12 cellular contexts compared by ENCODE assay signal in the genomic region with DNA sequence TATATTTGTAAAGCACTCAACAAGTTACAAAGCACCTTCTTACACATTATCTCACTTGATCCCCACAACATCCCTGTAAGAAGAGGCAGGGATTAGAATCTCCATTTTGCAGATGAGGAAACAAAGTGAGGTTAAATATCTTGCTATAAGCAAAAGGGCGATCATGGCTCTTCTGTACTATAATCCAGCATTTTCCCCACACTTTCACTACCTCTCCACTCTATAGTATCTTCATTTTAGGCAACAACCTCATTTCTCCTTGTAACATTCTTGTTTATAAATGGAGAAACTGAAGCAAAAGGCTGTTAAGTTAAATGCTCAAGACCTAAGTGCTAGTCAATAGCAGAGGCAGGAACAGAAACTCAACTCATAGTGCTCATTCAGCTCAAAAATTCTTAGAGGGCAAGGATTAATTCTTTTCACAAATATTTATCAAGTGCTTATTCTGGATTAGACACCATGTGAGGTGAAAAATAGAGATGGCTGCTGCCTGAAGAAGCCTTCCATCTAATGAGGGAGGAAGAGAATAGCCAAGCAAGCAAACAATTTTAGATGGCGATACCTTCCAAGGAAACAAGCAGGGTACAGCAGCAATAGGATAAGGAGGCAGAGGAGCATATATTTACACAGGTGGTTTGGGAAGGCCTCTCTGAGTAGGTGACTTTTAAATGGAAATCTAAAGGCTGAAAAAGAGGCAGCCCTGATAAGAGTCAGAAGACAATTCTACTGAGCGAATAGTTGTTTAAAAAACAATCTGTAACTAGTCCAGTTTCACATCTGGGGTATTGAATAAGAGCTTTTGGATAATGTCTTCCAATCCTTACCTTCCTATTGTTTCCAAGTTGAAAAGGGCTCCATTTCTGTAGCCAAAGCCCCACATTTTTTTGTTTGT. TPM values are rescaled to one million over a fixed set of nuclear protein-coding genes. Genes with fewer than 3 reads are reported as not detected.
DNase-seq lines count a peak whose midpoint lies in the region; ATAC-seq and TF ChIP-seq lines count a peak whose summit lies in the region.
"Had no signal": no experiment of that assay in that cellular context is flagged by ENCODE, and none has a peak within 500 bp of the region (broad histone marks: within the 10 kb centered on the region; RNA-seq: fewer than 3 reads in every experiment).

No MANE protein-coding gene starts in this region.

- no peak for TF ChIP-seq RAD21 in liver (IDR thresholded peaks at IDR 0.05)

- H3K27me3 Mint-ChIP-seq in activated CD4-positive, alpha-beta T cell treated with anti-CD3 and anti-CD28 coated beads, Interleukin-2, amount 10 ng/mL, durations not matched to agents 7 days and 5 days: peaks cover 56% of the 10 kb centered on the region

- 62% methylated on average over 3 of the region's 3 CpGs for WGBS in mammary epithelial cell (ENCODE audit: low coverage, missing lambda C conversion rate)
- WGBS in liver: 36% methylated on average over 3 of the region's 3 CpGs

- H3K27ac ChIP-seq in HUES6 (ENCODE audit: low read depth, low read length) (no peak overlapping the region), mammary epithelial cell (ENCODE audit: insufficient read depth, low read depth, low read length) (peak overlapping the region; percentile 93), liver (ENCODE audit: low read depth in 1 of 2, low read length in 2 of 2) (peak overlapping the region; percentile 84 to 91)

- POLR2A ChIA-PET in activated CD4-positive, alpha-beta T cell treated with anti-CD3 and anti-CD28 coated beads, Interleukin-2, amount 10 ng/mL, durations not matched to agents 7 days and 5 days (lab: Charles Lee): no interaction called here

- H3K4me3 ChIP-seq in HUES6 (ENCODE audit: low read depth, low read length) (0 out of 2 replicates have a peak overlapping the region, but pooled peaks have one; percentile 5), mammary epithelial cell (replicated peaks in 1 of 3; ENCODE audit: insufficient read depth in 1 of 3, low read depth in 2 of 3, low read length in 3 of 3) (peak overlapping the region; percentile 69 to 96 (median 90)), liver (ENCODE audit: low read depth in 1 of 3, low read length in 3 of 3) (peak overlapping the region; percentile 86 to 96 (median 93)), skeletal muscle satellite cell (ENCODE audit: low read length) (peak overlapping the region; percentile 75)
- H3K4me3 ChIP-seq: GM12878 had no signal

- peaks cover 65% of the 10 kb centered on the region for H3K4me1 ChIP-seq in HUES6 (ENCODE audit: control insufficient read depth, insufficient read depth, low read length)
- peaks cover 67% of the 10 kb centered on the region for H3K4me1 ChIP-seq in mammary epithelial cell (ENCODE audit: insufficient read depth, low read length)
- peaks cover 2 to 27% (median 10%) of the 10 kb centered on the region in 4 donors for H3K4me1 ChIP-seq in liver (ENCODE audit: control insufficient read depth in 4 of 4, insufficient read depth in 4 of 4, low read length in 3 of 4)
- peaks cover 72% of the 10 kb centered on the region for H3K4me1 ChIP-seq in skeletal muscle satellite cell (ENCODE audit: control insufficient read depth, insufficient read depth, low read length)

- in situ Hi-C loops in mammary epithelial cell (cut with MboI; ENCODE audit: low sequenced_read_pairs in 2 of 2): loop anchor here in 1 of 2 donors (25.0 kb wide), 1 partner anchor 690 kb away; no protein-coding TSS in a partner anchor

- no TSS peak for BruUV-seq in mammary epithelial cell (replicated peaks; lab: Mats Ljungman, UMichigan)

- intact Hi-C loops in mammary epithelial cell (cut with micrococcal nuclease): no loop called here

- ATAC-seq in GM18867 (IDR thresholded peaks at IDR 0.05; ENCODE audit: unreplicated experiment): no peak
- ATAC-seq: GM12878 had no signal

- H3K9ac ChIP-seq in HUES6 (ENCODE audit: low read length): no peak overlapping the region
- peak overlapping the region; percentile 65 for H3K9ac ChIP-seq in mammary epithelial cell (ENCODE audit: insufficient read depth, low read length)
- peak overlapping the region; percentile 93 to 99 for H3K9ac ChIP-seq in liver (ENCODE audit: low read depth in 1 of 2, low read length in 2 of 2)
- peak overlapping the region; percentile 92 for H3K9ac ChIP-seq in skeletal muscle satellite cell (ENCODE audit: low read depth, low read length)

- CTCF ChIA-PET in mammary epithelial cell (lab: Charles Lee; ENCODE audit: low non-redundant PET): no interaction called here
- CTCF ChIA-PET in activated CD4-positive, alpha-beta T cell treated with anti-CD3 and anti-CD28 coated beads, Interleukin-2, amount 10 ng/mL, durations not matched to agents 7 days and 5 days (lab: Charles Lee): no interaction called here

- H3K4me2 ChIP-seq in mammary epithelial cell (ENCODE audit: insufficient read depth, low read depth, low read length) (peak overlapping the region; percentile 88), skeletal muscle satellite cell (ENCODE audit: low read length) (peak overlapping the region; percentile 80)

- peaks cover 14% of the 10 kb centered on the region for H3K27me3 ChIP-seq in HUES6 (ENCODE audit: control insufficient read depth, insufficient read depth, low read length)
- no peaks in the 10 kb centered on the region for H3K27me3 ChIP-seq in mammary epithelial cell (ENCODE audit: insufficient read depth, low read length)
- H3K27me3 ChIP-seq in liver (ENCODE audit: control insufficient read depth in 4 of 4, insufficient read depth in 4 of 4, low read length in 3 of 4): no peaks in the 10 kb centered on the region
- H3K27me3 ChIP-seq in skeletal muscle satellite cell (ENCODE audit: control insufficient read depth, insufficient read depth, low read length): no peaks in the 10 kb centered on the region

- dilution Hi-C loops in mammary epithelial cell (cut with HindIII; ENCODE audit: low sequenced_read_pairs): loop anchor here (25.0 kb wide), 1 partner anchor 110 kb away; no protein-coding TSS in a partner anchor

- H3K4me1 Mint-ChIP-seq in activated CD4-positive, alpha-beta T cell treated with anti-CD3 and anti-CD28 coated beads, Interleukin-2, amount 10 ng/mL, durations not matched to agents 7 days and 5 days: peaks cover 11% of the 10 kb centered on the region

- H3K79me2 ChIP-seq in mammary epithelial cell (ENCODE audit: insufficient read depth, low read length): peaks cover 92% of the 10 kb centered on the region

- no peak overlapping the region for H2AFZ ChIP-seq in mammary epithelial cell (ENCODE audit: low read depth, low read length)

- no peak overlapping the region for H3K4me3 Mint-ChIP-seq in activated CD4-positive, alpha-beta T cell treated with anti-CD3 and anti-CD28 coated beads, Interleukin-2, amount 10 ng/mL, durations not matched to agents 7 days and 5 days

- H3K9me3 Mint-ChIP-seq in activated CD4-positive, alpha-beta T cell treated with anti-CD3 and anti-CD28 coated beads, Interleukin-2, amount 10 ng/mL, durations not matched to agents 7 days and 5 days: no peaks in the 10 kb centered on the region
- H3K9me3 Mint-ChIP-seq: naive B cell had no signal

- no peaks in the 10 kb centered on the region for H3K36me3 ChIP-seq in HUES6 (ENCODE audit: control insufficient read depth, insufficient read depth, low read length)
- H3K36me3 ChIP-seq in mammary epithelial cell (ENCODE audit: insufficient read depth, low read length): peaks cover 10% of the 10 kb centered on the region
- H3K36me3 ChIP-seq in liver (ENCODE audit: control insufficient read depth in 4 of 4, insufficient read depth in 3 of 4, low read depth in 1 of 4, low read length in 3 of 4): peaks cover 0 to 28% (median 11%) of the 10 kb centered on the region in 4 donors
- H3K36me3 ChIP-seq in skeletal muscle satellite cell (ENCODE audit: insufficient read depth, low read length): peaks cover 46% of the 10 kb centered on the region

- H3K9me3 ChIP-seq in HUES6 (ENCODE audit: control insufficient read depth, insufficient read depth, low read depth, low read length): no peaks in the 10 kb centered on the region
- H3K9me3 ChIP-seq in mammary epithelial cell (replicated peaks; ENCODE audit: insufficient read depth, low read length): no peaks in the 10 kb centered on the region
- H3K9me3 ChIP-seq in liver (ENCODE audit: control insufficient read depth in 4 of 4, low read length in 3 of 4): no peaks in the 10 kb centered on the region
- H3K9me3 ChIP-seq in skeletal muscle satellite cell (replicated peaks; ENCODE audit: low read length): no peaks in the 10 kb centered on the region

- H3K27ac Mint-ChIP-seq in activated CD4-positive, alpha-beta T cell treated with anti-CD3 and anti-CD28 coated beads, Interleukin-2, amount 10 ng/mL, durations not matched to agents 7 days and 5 days: no peak overlapping the region

- DNase-seq in mammary epithelial cell (no peak), D341Med (ENCODE audit: low spot score) (no peak), NOMO-1 treated with DMSO at 0.1 percent for 48 hours (lab: John Stamatoyannopoulos, UW; ENCODE audit: unreplicated experiment) (no peak)
- no peak for DNase-seq in activated CD4-positive, alpha-beta T cell treated with anti-CD3 and anti-CD28 coated beads, Interleukin-2, amount 10 ng/mL, durations not matched to agents 7 days and 5 days
- DNase-seq: KG1, naive B cell, NCI-H226 had no signal

- no peak for TF ChIP-seq CTCF in mammary epithelial cell (conservative IDR thresholded peaks at IDR 0.05 in 1 of 2, IDR thresholded peaks at IDR 0.05 in 1 of 2; ENCODE audit: extremely low read depth in 1 of 2, insufficient read depth in 1 of 2, low read depth in 1 of 2, low read length in 2 of 2)
- no peak for TF ChIP-seq CTCF in liver (IDR thresholded peaks at IDR 0.05; ENCODE audit: low read depth, low read length, missing input control)

- H4K20me1 ChIP-seq in mammary epithelial cell (ENCODE audit: insufficient read depth, low read length): peaks cover 14% of the 10 kb centered on the region

- H3K36me3 Mint-ChIP-seq in activated CD4-positive, alpha-beta T cell treated with anti-CD3 and anti-CD28 coated beads, Interleukin-2, amount 10 ng/mL, durations not matched to agents 7 days and 5 days (ENCODE audit: low read depth): no peaks in the 10 kb centered on the region

TF ChIP-seq in liver, 16 proteins besides CTCF, POLR2A, EP300 and RAD21:
- no peak for TF ChIP-seq EGR1 (IDR thresholded peaks at IDR 0.05; ENCODE audit: low read depth in 2 of 2)
- no peak for TF ChIP-seq TAF1 (conservative IDR thresholded peaks at IDR 0.05)
- TF ChIP-seq SP1 (IDR thresholded peaks at IDR 0.05): peak; percentile 17
- no peak for TF ChIP-seq HNF4A (conservative IDR thresholded peaks at IDR 0.05)
- no peak for TF ChIP-seq HNF4G (IDR thresholded peaks at IDR 0.05)
- no peak for TF ChIP-seq JUND (IDR thresholded peaks at IDR 0.05)
- TF ChIP-seq GABPA (IDR thresholded peaks at IDR 0.05 in 1 of 2, conservative IDR thresholded peaks at IDR 0.05 in 1 of 2): no peak

RNA-seq across cellular contexts. Expression of gene ERRFI1, which starts 3.5 kb away (rescaled TPM):
- total RNA-seq in mammary epithelial cell: 100 to 1,000 TPM in 1 of 2 donors, 10 to 100 TPM in 1; 38.8 to 150 TPM
- polyA plus RNA-seq in mammary epithelial cell: 115 TPM
- polyA minus RNA-seq in mammary epithelial cell: 99.8 TPM
- total RNA-seq in liver: 100 to 1,000 TPM in 1 of 2 donors, 10 to 100 TPM in 1; 60.7 to 424 TPM
- polyA plus RNA-seq in liver: 100 to 1,000 TPM in 1 of 2 donors, 10 to 100 TPM in 1; 68.6 to 142 TPM
- total RNA-seq in skeletal muscle satellite cell (2012; rRNA removed): 38.3 and 86.7 TPM in 2 replicates
- under 1 TPM; 0.22 to 0.35 TPM for total RNA-seq in activated CD4-positive, alpha-beta T cell treated with anti-CD3 and anti-CD28 coated beads, Interleukin-2, amount 10 ng/mL, durations not matched to agents 7 days and 5 days

Comparison
In these comparisons a context has a peak if more than half of its experiments do, and no peak if none do; other contexts are left out.
1. H3K4me3 ChIP-seq: peak in every context shown above with its lines; median percentile 93 in liver; 90 in mammary epithelial cell; 75 in skeletal muscle satellite cell; 5 in HUES6.
2. RNA of gene ERRFI1, which starts 3.5 kb away (total RNA-seq): 60.7 to 424 TPM in liver and 38.8 to 150 TPM in mammary epithelial cell; 0.22 to 0.35 TPM in activated CD4-positive, alpha-beta T cell treated with anti-CD3 and anti-CD28 coated beads, Interleukin-2, amount 10 ng/mL, durations not matched to agents 7 days and 5 days; every median in the first group is over 10 times any median in the second.